In the genomic region with DNA sequence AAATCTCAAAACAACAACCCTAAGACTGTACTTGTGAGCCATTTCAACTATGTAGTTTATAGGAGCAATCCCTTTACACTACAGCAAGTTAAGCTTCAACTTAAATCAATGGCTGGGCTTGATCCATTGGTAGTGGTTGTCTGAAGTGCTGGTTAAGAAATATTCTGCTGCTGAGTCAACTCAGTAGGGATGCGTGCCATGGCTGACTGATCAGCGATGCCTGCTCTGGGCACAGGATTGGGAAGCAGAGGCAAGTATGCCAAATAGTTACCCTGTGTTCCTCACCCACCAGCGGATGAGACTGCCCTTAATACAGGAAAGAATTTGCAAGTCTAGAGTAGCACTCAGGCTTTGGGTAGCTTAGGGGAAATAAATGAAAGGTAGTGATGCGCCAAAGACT, we compare ENCODE assay signal across 17 cellular contexts. TPM values are rescaled to one million over a fixed set of nuclear protein-coding genes. Genes with fewer than 3 reads are reported as not detected.
DNase-seq lines count a peak whose midpoint lies in the region; ATAC-seq, FAIRE-seq and TF ChIP-seq lines count a peak whose summit lies in the region.
"Had no signal": no experiment of that assay in that cellular context is flagged by ENCODE, and none has a peak within 500 bp of the region (broad histone marks: within the 10 kb centered on the region; RNA-seq: fewer than 3 reads in every experiment).

No MANE protein-coding gene starts in this region.

- no peak for TF ChIP-seq CTCF in gastroesophageal sphincter (IDR thresholded peaks at IDR 0.05)

- no peaks in the 10 kb centered on the region for H3K9me3 Mint-ChIP-seq in activated CD8-positive, alpha-beta memory T cell treated with anti-CD3 and anti-CD28 coated beads, Interleukin-2, amount 10 ng/mL, durations not matched to agents 7 days and 5 days (ENCODE audit: low read depth)
- H3K9me3 Mint-ChIP-seq: activated T-helper 17 cell treated with anti-CD3 and anti-CD28 coated beads, Interleukin-2, amount 50 U/mL, for 72 hours had no signal

- CTCF ChIA-PET in activated CD8-positive, alpha-beta memory T cell treated with anti-CD3 and anti-CD28 coated beads, Interleukin-2, amount 10 ng/mL, durations not matched to agents 7 days and 5 days (lab: Charles Lee) = no interaction called here

- H3K36me3 ChIP-seq in gastroesophageal sphincter = peaks cover 0 to 8% of the 10 kb centered on the region in 2 donors
- H3K36me3 ChIP-seq: SJCRH30 had no signal

- DNase-seq in ACHN = peak; percentile 87
- peak; percentile 65 for DNase-seq in H54 (ENCODE audit: insufficient read length, low spot score)
- DNase-seq in amniotic stem cell (lab: John Stamatoyannopoulos, UW) = peak; percentile 4
- no peak for DNase-seq in DMS153 (lab: John Stamatoyannopoulos, UW)
- no peak for DNase-seq in activated CD8-positive, alpha-beta memory T cell treated with anti-CD3 and anti-CD28 coated beads, Interleukin-2, amount 10 ng/mL, durations not matched to agents 7 days and 5 days
- DNase-seq in HuH-7.5 (ENCODE audit: low spot score) = no peak
- DNase-seq: activated CD4-positive, alpha-beta T cell treated with anti-CD3 and anti-CD28 coated beads, Interleukin-2, amount 50 U/mL, for 48 hours; kidney; SJCRH30 had no signal

- peaks cover 19% of the 10 kb centered on the region for H3K4me1 Mint-ChIP-seq in activated CD8-positive, alpha-beta memory T cell treated with anti-CD3 and anti-CD28 coated beads, Interleukin-2, amount 10 ng/mL, durations not matched to agents 7 days and 5 days
- H3K4me1 Mint-ChIP-seq: activated T-helper 17 cell treated with anti-CD3 and anti-CD28 coated beads, Interleukin-2, amount 50 U/mL, for 72 hours; B cell had no signal

- peaks cover 0 to 54% (median 6%) of the 10 kb centered on the region in 3 donors for H3K4me1 ChIP-seq in gastroesophageal sphincter
- H3K4me1 ChIP-seq: ascending aorta had no signal

- 91 to 100% methylated on average over 2 to 4 of the region's 4 CpGs for WGBS in gastroesophageal sphincter (ENCODE audit: low coverage in 1 of 2), 2 donors

- no peaks in the 10 kb centered on the region for H3K27me3 ChIP-seq in gastroesophageal sphincter
- H3K27me3 ChIP-seq: ascending aorta, SJCRH30 had no signal

- H3K4me3 ChIP-seq in gastroesophageal sphincter = no peak overlapping the region
- H3K4me3 ChIP-seq: ascending aorta, SJCRH30 had no signal

- no peak for ATAC-seq in gastroesophageal sphincter
- no peak for ATAC-seq in GM21717 (IDR thresholded peaks at IDR 0.05; ENCODE audit: unreplicated experiment)
- ATAC-seq in activated CD8-positive, alpha-beta memory T cell treated with anti-CD3 and anti-CD28 coated beads, Interleukin-2, amount 10 ng/mL, durations not matched to agents 7 days and 5 days = no peak
- ATAC-seq: activated T-helper 17 cell treated with anti-CD3 and anti-CD28 coated beads, Interleukin-2, amount 50 U/mL, for 72 hours had no signal

- in situ Hi-C loops in ACHN (cut with HindIII; ENCODE audit: low pct_ligation_motif_present, low pct_unique_long_range_greater_than_20kb, low sequenced_read_pairs) = no loop called here

- H3K27ac ChIP-seq in gastroesophageal sphincter = peak overlapping the region in 3 of 4 donors; percentile 31 to 49 (median 35)
- H3K27ac ChIP-seq: ascending aorta, SJCRH30 had no signal

- H3K27ac Mint-ChIP-seq in activated CD8-positive, alpha-beta memory T cell treated with anti-CD3 and anti-CD28 coated beads, Interleukin-2, amount 10 ng/mL, durations not matched to agents 7 days and 5 days = no peak overlapping the region
- H3K27ac Mint-ChIP-seq: activated T-helper 17 cell treated with anti-CD3 and anti-CD28 coated beads, Interleukin-2, amount 50 U/mL, for 72 hours; B cell had no signal

- no peaks in the 10 kb centered on the region for H3K36me3 Mint-ChIP-seq in activated CD8-positive, alpha-beta memory T cell treated with anti-CD3 and anti-CD28 coated beads, Interleukin-2, amount 10 ng/mL, durations not matched to agents 7 days and 5 days

- TF ChIP-seq EP300 in gastroesophageal sphincter (IDR thresholded peaks at IDR 0.05) = no peak

- no peaks in the 10 kb centered on the region for H3K9me3 ChIP-seq in gastroesophageal sphincter
- H3K9me3 ChIP-seq: ascending aorta, SJCRH30 had no signal

- H3K4me3 Mint-ChIP-seq in activated CD8-positive, alpha-beta memory T cell treated with anti-CD3 and anti-CD28 coated beads, Interleukin-2, amount 10 ng/mL, durations not matched to agents 7 days and 5 days = no peak overlapping the region
- H3K4me3 Mint-ChIP-seq: activated T-helper 17 cell treated with anti-CD3 and anti-CD28 coated beads, Interleukin-2, amount 50 U/mL, for 72 hours; B cell had no signal

- FAIRE-seq in H54 (lab: Jason Lieb, UNC) = peak; percentile 93
- FAIRE-seq: kidney, TTC549 had no signal

- TF ChIP-seq POLR2A in H54 (IDR thresholded peaks at IDR 0.05; ENCODE audit: low read depth, low read length) (no peak), gastroesophageal sphincter (IDR thresholded peaks at IDR 0.05) (no peak)

- H3K27me3 Mint-ChIP-seq in activated CD8-positive, alpha-beta memory T cell treated with anti-CD3 and anti-CD28 coated beads, Interleukin-2, amount 10 ng/mL, durations not matched to agents 7 days and 5 days = no peaks in the 10 kb centered on the region
- H3K27me3 Mint-ChIP-seq: activated T-helper 17 cell treated with anti-CD3 and anti-CD28 coated beads, Interleukin-2, amount 50 U/mL, for 72 hours; B cell had no signal

RNA-seq across cellular contexts. Expression of gene GCM1, which starts 41.5 kb away (rescaled TPM):
- total RNA-seq in gastroesophageal sphincter = not detected
- under 1 TPM in 1 of 2 experiments, not detected in 1; 0.09 TPM for total RNA-seq in activated CD8-positive, alpha-beta memory T cell treated with anti-CD3 and anti-CD28 coated beads, Interleukin-2, amount 10 ng/mL, durations not matched to agents 7 days and 5 days
- total RNA-seq: ascending aorta, glomerular endothelial cell, mucosa of gallbladder, SJCRH30 had no signal

RNA-seq across cellular contexts. Expression of gene FBXO9, which starts 41.9 kb away (rescaled TPM):
- 10 to 100 TPM; 65.0 to 95.9 (median 82.3) TPM for total RNA-seq in gastroesophageal sphincter
- 10 to 100 TPM; 61.8 to 67.3 TPM for total RNA-seq in activated CD8-positive, alpha-beta memory T cell treated with anti-CD3 and anti-CD28 coated beads, Interleukin-2, amount 10 ng/mL, durations not matched to agents 7 days and 5 days

RNA-seq across cellular contexts. Expression of gene CILK1, which starts 45.5 kb away (rescaled TPM):
- 10 to 100 TPM; 18.7 to 34.6 (median 31.5) TPM for total RNA-seq in gastroesophageal sphincter
- 1 to 10 TPM; 5.9 to 7.5 TPM for total RNA-seq in activated CD8-positive, alpha-beta memory T cell treated with anti-CD3 and anti-CD28 coated beads, Interleukin-2, amount 10 ng/mL, durations not matched to agents 7 days and 5 days

Comparison
In these comparisons a context has a peak if more than half of its experiments do, and no peak if none do; other contexts are left out.
1. DNase-seq: peak in ACHN (single experiment), H54 (single experiment) and amniotic stem cell (single experiment); none in DMS153 (single experiment), activated CD8-positive, alpha-beta memory T cell treated with anti-CD3 and anti-CD28 coated beads, Interleukin-2, amount 10 ng/mL, durations not matched to agents 7 days and 5 days (single experiment) and HuH-7.5 (single experiment).